ENCODE assay signal across 9 cellular contexts in the genomic region with DNA sequence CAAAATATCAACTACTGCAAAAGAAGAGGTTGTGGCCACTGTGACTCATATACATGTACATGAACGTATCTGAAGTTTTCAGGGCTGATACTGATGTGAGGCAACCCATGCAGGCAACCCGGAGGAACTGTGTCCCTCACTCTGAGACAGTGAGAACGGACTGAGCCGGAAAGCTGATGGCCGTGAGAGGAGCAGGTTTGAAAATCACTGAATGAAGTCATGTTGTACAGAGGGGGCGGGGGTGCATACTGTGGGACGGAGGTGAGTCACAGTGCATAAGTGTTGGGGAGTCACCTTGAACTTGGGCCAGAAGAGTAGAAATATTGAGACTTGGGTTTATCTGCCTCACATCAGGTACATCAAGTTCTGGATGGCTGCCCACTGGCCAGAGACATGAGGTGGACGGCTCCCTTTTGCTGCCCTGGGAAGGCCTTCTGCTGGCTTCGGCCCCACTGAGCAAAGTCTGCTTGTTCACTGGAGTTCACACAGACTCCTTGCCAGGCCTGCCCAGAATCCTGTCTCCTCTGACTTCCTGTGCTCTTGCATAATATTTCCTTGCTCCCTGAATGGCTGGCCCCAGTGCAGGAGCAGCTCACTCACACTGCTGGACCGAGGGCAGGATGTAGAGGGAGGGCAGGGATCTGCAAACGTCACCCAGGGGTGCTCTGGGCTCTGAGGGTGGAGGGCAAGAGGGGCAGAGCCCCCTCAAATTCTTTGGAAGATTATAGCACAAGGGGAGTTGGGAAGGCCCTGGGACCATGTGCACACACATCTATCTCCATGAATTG. TPM values are rescaled to one million over a fixed set of nuclear protein-coding genes. Genes with fewer than 3 reads are reported as not detected.
DNase-seq lines count a peak whose midpoint lies in the region; TF ChIP-seq lines count a peak whose summit lies in the region.
"Had no signal": no experiment of that assay in that cellular context is flagged by ENCODE, and none has a peak within 500 bp of the region (broad histone marks: within the 10 kb centered on the region; RNA-seq: fewer than 3 reads in every experiment).

No MANE protein-coding gene starts in this region.

- H3F3A ChIP-seq in PC-9 (ENCODE audit: insufficient read depth, low read depth), result peaks cover 66% of the 10 kb centered on the region
- H3F3A ChIP-seq in neural progenitor cell (ENCODE audit: low read depth), result no peaks in the 10 kb centered on the region

- H3K27me3 ChIP-seq in PC-9 (ENCODE audit: insufficient read depth, low read depth) (no peaks in the 10 kb centered on the region), neural progenitor cell (no peaks in the 10 kb centered on the region)

- peak; percentile 90 for DNase-seq in GM03348 (ENCODE audit: low spot score)
- DNase-seq in PC-9, result peak; percentile 93 to 98
- peak; percentile 81 for DNase-seq in epithelial cell of prostate (ENCODE audit: low read depth, low spot score)
- DNase-seq in neural progenitor cell (ENCODE audit: low spot score), result no peak
- no peak for DNase-seq in NCI-H69 (lab: John Stamatoyannopoulos, UW)
- DNase-seq in cortex of kidney (lab: John Stamatoyannopoulos, UW), result no peak
- DNase-seq in T-helper 9 cell, result no peak
- DNase-seq in retina, result no peak
- DNase-seq: naive B cell had no signal

- no peaks in the 10 kb centered on the region for H3K36me3 Mint-ChIP-seq in neural progenitor cell
- H3K36me3 Mint-ChIP-seq: naive B cell had no signal

- CTCF ChIA-PET in PC-9 (lab: Charles Lee), result no interaction called here

- no peaks in the 10 kb centered on the region for H3K9me3 Mint-ChIP-seq in neural progenitor cell
- H3K9me3 Mint-ChIP-seq: naive B cell had no signal

- H3K79me2 ChIP-seq in PC-9 (ENCODE audit: low read depth) (peaks cover 94% of the 10 kb centered on the region), neural progenitor cell (ENCODE audit: low read depth) (no peaks in the 10 kb centered on the region)

- POLR2A ChIA-PET in PC-9 (lab: Charles Lee; ENCODE audit: unreplicated experiment), result interaction anchor here (0.6 to 0.7 kb wide), 4 partner anchors 9 to 1857 kb away, joined by 3 to 9 read pairs (median 4); no protein-coding TSS in a partner anchor

- peak overlapping the region; percentile 66 for H3K4me2 ChIP-seq in PC-9
- no peak overlapping the region for H3K4me2 ChIP-seq in neural progenitor cell

- no peak overlapping the region for H3K4me3 Mint-ChIP-seq in neural progenitor cell
- H3K4me3 Mint-ChIP-seq: naive B cell had no signal

- intact Hi-C loops in PC-9 (cut with micrococcal nuclease; ENCODE audit: unreplicated experiment), result loop anchor here (1.0 kb wide), 2 partner anchors 10 to 16 kb away; no protein-coding TSS in a partner anchor

- peaks cover 10% of the 10 kb centered on the region for H3K36me3 ChIP-seq in PC-9 (ENCODE audit: low read depth)
- H3K36me3 ChIP-seq in neural progenitor cell, result no peaks in the 10 kb centered on the region

- no peak for TF ChIP-seq CTCF in PC-9 (conservative IDR thresholded peaks at IDR 0.05)
- no peak for TF ChIP-seq CTCF in neural progenitor cell (IDR thresholded peaks at IDR 0.05)

- no TSS peak for BruUV-seq in PC-9 (replicated peaks; lab: Mats Ljungman, UMichigan)

- H3K27ac ChIP-seq in PC-9 (peak overlapping the region; percentile 76), epithelial cell of prostate (peak overlapping the region; percentile 94), neural progenitor cell (no peak overlapping the region)

- peaks cover 14% of the 10 kb centered on the region for H4K20me1 ChIP-seq in PC-9 (ENCODE audit: insufficient read depth)
- H4K20me1 ChIP-seq in neural progenitor cell (ENCODE audit: low read depth), result no peaks in the 10 kb centered on the region

- peaks cover 8% of the 10 kb centered on the region for H3K27me3 Mint-ChIP-seq in neural progenitor cell (ENCODE audit: insufficient read depth, low read depth)

- H2AFZ ChIP-seq in PC-9, result no peak overlapping the region
- no peak overlapping the region for H2AFZ ChIP-seq in neural progenitor cell (replicated peaks)

- H3K9me3 ChIP-seq in PC-9 (ENCODE audit: insufficient read depth, low read depth) (no peaks in the 10 kb centered on the region), neural progenitor cell (ENCODE audit: low read depth) (no peaks in the 10 kb centered on the region)

- H3K4me3 ChIP-seq in PC-9 (peak overlapping the region; percentile 22; the same call in 1 of the 2 replicates), neural progenitor cell (no peak overlapping the region)

- H3K9ac ChIP-seq in neural progenitor cell, result no peak overlapping the region

- H3K27ac Mint-ChIP-seq in neural progenitor cell, result peak overlapping the region; percentile 75

- H3K4me1 Mint-ChIP-seq in neural progenitor cell, result peaks cover 3% of the 10 kb centered on the region
- H3K4me1 Mint-ChIP-seq: naive B cell had no signal

- peaks cover 93% of the 10 kb centered on the region for H3K4me1 ChIP-seq in PC-9 (replicated peaks; ENCODE audit: insufficient read depth)
- no peaks in the 10 kb centered on the region for H3K4me1 ChIP-seq in neural progenitor cell

- no peaks in the 10 kb centered on the region for H3K9me2 ChIP-seq in PC-9 (ENCODE audit: insufficient read depth)

RNA-seq across cellular contexts. Expression of gene EPAS1, which starts 18.1 kb away (rescaled TPM):
- total RNA-seq in PC-9 (2021) (127 and 163 TPM in 2 replicates), neural progenitor cell (ENCODE audit: low replicate concordance) (0.15 and 1.1 TPM in 2 replicates)

Comparison
In these comparisons a context has a peak if more than half of its experiments do, and no peak if none do; other contexts are left out.
1. DNase-seq: peak in GM03348 (single experiment), PC-9 (2 of 2) and epithelial cell of prostate (single experiment); none in neural progenitor cell (single experiment), NCI-H69 (single experiment), cortex of kidney (single experiment), T-helper 9 cell (single experiment) and retina (single experiment).
2. RNA of gene EPAS1, which starts 18.1 kb away (total RNA-seq): 127 to 163 TPM in PC-9; 0.15 to 1.1 TPM in neural progenitor cell; every median in the first group is over 10 times any median in the second.